ENCODE assay signal across 23 cellular contexts in the genomic region with DNA sequence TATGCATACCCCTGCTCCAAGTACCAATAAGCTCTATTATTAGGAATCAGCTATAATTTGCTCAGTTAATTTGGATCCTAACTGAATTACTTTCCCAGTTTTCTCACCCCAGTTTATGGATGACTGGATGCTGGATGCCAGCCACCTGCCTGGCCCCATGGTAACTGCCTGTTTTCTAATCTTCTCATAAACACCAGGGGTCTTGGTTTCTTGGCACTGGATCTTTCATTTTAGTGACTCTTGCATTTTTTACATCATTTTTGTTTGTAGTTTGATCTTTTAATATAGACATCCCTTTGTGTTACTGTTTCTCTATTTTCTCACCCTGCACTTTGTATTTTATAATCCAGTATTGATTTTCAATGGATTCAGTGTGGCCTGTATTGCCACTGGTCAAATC.
A peak's percentile ranks its signal among the peaks of the same experiment; 100 is the strongest.
DNase-seq lines count a peak whose midpoint lies in the region; ATAC-seq, FAIRE-seq and TF ChIP-seq lines count a peak whose summit lies in the region.
"Had no signal": no experiment of that assay in that cellular context is flagged by ENCODE, and none has a peak within 500 bp of the region (broad histone marks: within the 10 kb centered on the region; RNA-seq: fewer than 3 reads in every experiment).

No MANE protein-coding gene starts in this region.

- no peak for ATAC-seq in HG02610 (IDR thresholded peaks at IDR 0.05; ENCODE audit: unreplicated experiment)
- ATAC-seq: A549, PC-3, SK-N-SH treated with all-trans-retinoic acid at 6 μM for 48 hours had no signal

- peaks cover 7% of the 10 kb centered on the region; the same call in 1 of the 2 replicates for H3K4me1 ChIP-seq in HEK293 (ENCODE audit: control insufficient read depth, insufficient read depth, low read length)
- H3K4me1 ChIP-seq: BLaER1 treated with 17β-estradiol and CSF1 and Interleukin-3, amounts not matched to agents 10 nM and 100 nM had no signal

- H3K27ac ChIP-seq in HEK293 (ENCODE audit: extremely low read depth, low read depth, low read length) = no peak overlapping the region
- H3K27ac ChIP-seq: A549; BLaER1 treated with 17β-estradiol and CSF1 and Interleukin-3, amounts not matched to agents 10 nM and 100 nM had no signal

- no peak for FAIRE-seq in urothelium cell line (lab: Jason Lieb, UNC)
- FAIRE-seq: A549, G401.6 had no signal

- H3K4me3 ChIP-seq in HEK293 (ENCODE audit: low read depth, low read length) (no peak overlapping the region), choroid plexus epithelial cell (ENCODE audit: low read depth, low read length) (no peak overlapping the region), foreskin fibroblast (ENCODE audit: low read depth in 1 of 2, low read length in 2 of 2) (no peak overlapping the region)
- H3K4me3 ChIP-seq: A549; BLaER1 treated with 17β-estradiol and CSF1 and Interleukin-3, amounts not matched to agents 10 nM and 100 nM; HAP-1; MG63 had no signal

- TF ChIP-seq CTCF in HEK293 (tag by site-specific recombination; IDR thresholded peaks at IDR 0.05) (no peak), choroid plexus epithelial cell (conservative IDR thresholded peaks at IDR 0.05; ENCODE audit: low read depth, low read length) (no peak), foreskin fibroblast (IDR thresholded peaks at IDR 0.05; ENCODE audit: low read depth, low read length) (no peak)

- POLR2A ChIA-PET in HEK293 (lab: Yijun Ruan, JAX) = no interaction called here

- H3K9me3 ChIP-seq in HEK293 (ENCODE audit: control insufficient read depth, insufficient read depth, low read depth, low read length) = no peaks in the 10 kb centered on the region
- H3K9me3 ChIP-seq: A549; BLaER1 treated with 17β-estradiol and CSF1 and Interleukin-3, amounts not matched to agents 10 nM and 100 nM; HAP-1; MG63 had no signal

- CTCF ChIA-PET in HEK293 (lab: Yijun Ruan, JAX) = interaction anchor here (0.8 kb wide), 1 partner anchor 243 kb away, joined by 3 read pairs; no protein-coding TSS in a partner anchor

- DNase-seq in COR-L47 (lab: John Stamatoyannopoulos, UW) (peak; percentile 51), NCI-H69 (lab: John Stamatoyannopoulos, UW) (peak; percentile 54), choroid plexus epithelial cell (ENCODE audit: low read depth) (peak; percentile 12), urothelium cell line (ENCODE audit: low spot score) (no peak), foreskin fibroblast (no peak)
- DNase-seq: AML-193; CD4-positive, alpha-beta T cell; DMS53; GOT3; KG1; MG63; NCI-H1417; NCI-H187; NCI-H526 treated with DMSO at 0.1 percent for 48 hours; NK-92 treated with Interleukin-12 subunit alpha and Interleukin-12 subunit beta, amount 100 ng/mL, for 24 hours; PC-3 had no signal

- no peaks in the 10 kb centered on the region for H3K36me3 ChIP-seq in HEK293 (ENCODE audit: control insufficient read depth in 2 of 2, insufficient read depth in 1 of 2, low read length in 2 of 2)
- H3K36me3 ChIP-seq: BLaER1 treated with 17β-estradiol and CSF1 and Interleukin-3, amounts not matched to agents 10 nM and 100 nM; HAP-1; MG63 had no signal

TF ChIP-seq in HEK293, 187 proteins besides CTCF, POLR2A, EP300 and RAD21:
- TF ChIP-seq, protein P1, sequence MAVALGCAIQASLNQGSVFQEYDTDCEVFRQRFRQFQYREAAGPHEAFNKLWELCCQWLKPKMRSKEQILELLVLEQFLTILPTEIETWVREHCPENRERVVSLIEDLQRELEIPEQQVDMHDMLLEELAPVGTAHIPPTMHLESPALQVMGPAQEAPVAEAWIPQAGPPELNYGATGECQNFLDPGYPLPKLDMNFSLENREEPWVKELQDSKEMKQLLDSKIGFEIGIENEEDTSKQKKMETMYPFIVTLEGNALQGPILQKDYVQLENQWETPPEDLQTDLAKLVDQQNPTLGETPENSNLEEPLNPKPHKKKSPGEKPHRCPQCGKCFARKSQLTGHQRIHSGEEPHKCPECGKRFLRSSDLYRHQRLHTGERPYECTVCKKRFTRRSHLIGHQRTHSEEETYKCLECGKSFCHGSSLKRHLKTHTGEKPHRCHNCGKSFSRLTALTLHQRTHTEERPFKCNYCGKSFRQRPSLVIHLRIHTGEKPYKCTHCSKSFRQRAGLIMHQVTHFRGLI (tag by site-specific recombination; IDR thresholded peaks at IDR 0.05) = no peak
- TF ChIP-seq, protein P2, sequence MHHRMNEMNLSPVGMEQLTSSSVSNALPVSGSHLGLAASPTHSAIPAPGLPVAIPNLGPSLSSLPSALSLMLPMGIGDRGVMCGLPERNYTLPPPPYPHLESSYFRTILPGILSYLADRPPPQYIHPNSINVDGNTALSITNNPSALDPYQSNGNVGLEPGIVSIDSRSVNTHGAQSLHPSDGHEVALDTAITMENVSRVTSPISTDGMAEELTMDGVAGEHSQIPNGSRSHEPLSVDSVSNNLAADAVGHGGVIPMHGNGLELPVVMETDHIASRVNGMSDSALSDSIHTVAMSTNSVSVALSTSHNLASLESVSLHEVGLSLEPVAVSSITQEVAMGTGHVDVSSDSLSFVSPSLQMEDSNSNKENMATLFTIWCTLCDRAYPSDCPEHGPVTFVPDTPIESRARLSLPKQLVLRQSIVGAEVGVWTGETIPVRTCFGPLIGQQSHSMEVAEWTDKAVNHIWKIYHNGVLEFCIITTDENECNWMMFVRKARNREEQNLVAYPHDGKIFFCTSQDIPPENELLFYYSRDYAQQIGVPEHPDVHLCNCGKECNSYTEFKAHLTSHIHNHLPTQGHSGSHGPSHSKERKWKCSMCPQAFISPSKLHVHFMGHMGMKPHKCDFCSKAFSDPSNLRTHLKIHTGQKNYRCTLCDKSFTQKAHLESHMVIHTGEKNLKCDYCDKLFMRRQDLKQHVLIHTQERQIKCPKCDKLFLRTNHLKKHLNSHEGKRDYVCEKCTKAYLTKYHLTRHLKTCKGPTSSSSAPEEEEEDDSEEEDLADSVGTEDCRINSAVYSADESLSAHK (tag by site-specific recombination; IDR thresholded peaks at IDR 0.05) = 0 out of 2 replicates have a peak, but pooled peaks have one; percentile 20
- TF ChIP-seq BCL11A (tag by site-specific recombination; IDR thresholded peaks at IDR 0.05; ENCODE audit: low read depth) = no peak
- TF ChIP-seq OSR2 (tag by site-specific recombination; IDR thresholded peaks at IDR 0.05) = 0 out of 2 replicates have a peak, but pooled peaks have one; percentile 22
- no peak for TF ChIP-seq ZNF830 (tag by site-specific recombination; IDR thresholded peaks at IDR 0.05; ENCODE audit: low read depth)
- TF ChIP-seq FEZF1 (tag by site-specific recombination; IDR thresholded peaks at IDR 0.05) = peak; percentile 68
- TF ChIP-seq ZNF677 (tag by site-specific recombination; IDR thresholded peaks at IDR 0.05) = no peak
- no peak for TF ChIP-seq ZNF394 (tag by site-specific recombination; IDR thresholded peaks at IDR 0.05; ENCODE audit: borderline replicate concordance)
- TF ChIP-seq ZNF585B (tag by site-specific recombination; IDR thresholded peaks at IDR 0.05) = no peak
- TF ChIP-seq, protein P3, sequence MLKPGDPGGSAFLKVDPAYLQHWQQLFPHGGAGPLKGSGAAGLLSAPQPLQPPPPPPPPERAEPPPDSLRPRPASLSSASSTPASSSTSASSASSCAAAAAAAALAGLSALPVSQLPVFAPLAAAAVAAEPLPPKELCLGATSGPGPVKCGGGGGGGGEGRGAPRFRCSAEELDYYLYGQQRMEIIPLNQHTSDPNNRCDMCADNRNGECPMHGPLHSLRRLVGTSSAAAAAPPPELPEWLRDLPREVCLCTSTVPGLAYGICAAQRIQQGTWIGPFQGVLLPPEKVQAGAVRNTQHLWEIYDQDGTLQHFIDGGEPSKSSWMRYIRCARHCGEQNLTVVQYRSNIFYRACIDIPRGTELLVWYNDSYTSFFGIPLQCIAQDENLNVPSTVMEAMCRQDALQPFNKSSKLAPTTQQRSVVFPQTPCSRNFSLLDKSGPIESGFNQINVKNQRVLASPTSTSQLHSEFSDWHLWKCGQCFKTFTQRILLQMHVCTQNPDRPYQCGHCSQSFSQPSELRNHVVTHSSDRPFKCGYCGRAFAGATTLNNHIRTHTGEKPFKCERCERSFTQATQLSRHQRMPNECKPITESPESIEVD (tag by site-specific recombination; IDR thresholded peaks at IDR 0.05) = peak; percentile 40
- 0 out of 2 replicates have a peak, but pooled peaks have one; percentile 25 for TF ChIP-seq ZNF664 (tag by site-specific recombination; IDR thresholded peaks at IDR 0.05)
- no peak for TF ChIP-seq SP7 (tag by site-specific recombination; IDR thresholded peaks at IDR 0.05)
- peak; percentile 71 for TF ChIP-seq ZNF843 (tag by site-specific recombination; IDR thresholded peaks at IDR 0.05)
- TF ChIP-seq ZFP37 (tag by site-specific recombination; IDR thresholded peaks at IDR 0.05) = no peak
- TF ChIP-seq ZIC2 (tag by site-specific recombination; IDR thresholded peaks at IDR 0.05) = 0 out of 2 replicates have a peak, but pooled peaks have one; percentile 39
- no peak for TF ChIP-seq ZBTB7A (tag by site-specific recombination; IDR thresholded peaks at IDR 0.05; ENCODE audit: low read depth)
- no peak for TF ChIP-seq ZNF610 (tag by site-specific recombination; IDR thresholded peaks at IDR 0.05; ENCODE audit: borderline replicate concordance)

Comparison
In these comparisons a context has a peak if more than half of its experiments do, and no peak if none do; other contexts are left out.
1. DNase-seq: peak in COR-L47 (single experiment), NCI-H69 (single experiment) and choroid plexus epithelial cell (single experiment); none in urothelium cell line (single experiment) and foreskin fibroblast (0 of 2).